Comparison of ENCODE assay signal across 8 cellular contexts in genomic region chr14:57390037-57390805, GRCh38. TPM values are rescaled to one million over a fixed set of nuclear protein-coding genes. Genes with fewer than 3 reads are reported as not detected.
DNase-seq lines count a peak whose midpoint lies in the region; ATAC-seq and TF ChIP-seq lines count a peak whose summit lies in the region.

NAA30 (plus strand) TSS chr14:57390586; CDS start chr14:57390958, 372 bp downstream.

- H3K4me1 Mint-ChIP-seq in osteocyte (ENCODE audit: unreplicated experiment) = peaks cover 34% of the 10 kb centered on the region

- intact Hi-C loops in head of caudate nucleus (cut with DNase I) = no loop called here

- peaks cover 6% of the 10 kb centered on the region for H3K27me3 Mint-ChIP-seq in osteocyte (ENCODE audit: unreplicated experiment)

- peak; percentile 91 for ATAC-seq in HG02610 (IDR thresholded peaks at IDR 0.05; ENCODE audit: unreplicated experiment)
- peak; percentile 91 to 94 for ATAC-seq in activated naive CD4-positive, alpha-beta T cell treated with anti-CD3 and anti-CD28 coated beads, Interleukin-2, amount 50 U/mL, for 72 hours
- ATAC-seq in thoracic aorta (ENCODE audit: insufficient number of reproducible peaks, low FRiP score, low read depth) = peak; percentile 76

- H3K27me3 ChIP-seq in thoracic aorta (replicated peaks; ENCODE audit: insufficient read depth) = no peaks in the 10 kb centered on the region

- H3K9me3 ChIP-seq in thoracic aorta = no peaks in the 10 kb centered on the region

- peak within 1 kb of the TSS; percentile 91 for H3K4me3 Mint-ChIP-seq in osteocyte (ENCODE audit: unreplicated experiment)

- peak within 1 kb of the TSS; percentile 99 for H3K4me3 ChIP-seq in thoracic aorta

- no peaks in the 10 kb centered on the region for H3K36me3 ChIP-seq in thoracic aorta

- peak within 1 kb of the TSS; percentile 93 to 95 for H3K27ac Mint-ChIP-seq in activated naive CD4-positive, alpha-beta T cell treated with anti-CD3 and anti-CD28 coated beads, Interleukin-2, amount 50 U/mL, for 72 hours
- H3K27ac Mint-ChIP-seq in osteocyte (ENCODE audit: unreplicated experiment) = peak within 1 kb of the TSS; percentile 81

- H3K36me3 Mint-ChIP-seq in activated naive CD4-positive, alpha-beta T cell treated with anti-CD3 and anti-CD28 coated beads, Interleukin-2, amount 50 U/mL, for 72 hours = peaks cover 6 to 21% of the 10 kb centered on the region in 2 donors
- peaks cover 14% of the 10 kb centered on the region for H3K36me3 Mint-ChIP-seq in osteocyte (ENCODE audit: unreplicated experiment)

- peaks cover 20 to 38% of the 10 kb centered on the region in 2 donors for H3K4me1 ChIP-seq in thoracic aorta (ENCODE audit: control insufficient read depth in 1 of 2, low read depth in 2 of 2)

- peak within 1 kb of the TSS; percentile 77 for H3K27ac ChIP-seq in thoracic aorta

- no peaks in the 10 kb centered on the region for H3K9me3 Mint-ChIP-seq in activated naive CD4-positive, alpha-beta T cell treated with anti-CD3 and anti-CD28 coated beads, Interleukin-2, amount 50 U/mL, for 72 hours
- no peaks in the 10 kb centered on the region for H3K9me3 Mint-ChIP-seq in osteocyte (ENCODE audit: unreplicated experiment)

- TF ChIP-seq CTCF in GM10266 (IDR thresholded peaks at IDR 0.05; ENCODE audit: control insufficient read depth, insufficient read depth, low read depth, missing control alignments) (no peak), osteocyte (IDR thresholded peaks at IDR 0.05) (no peak), thoracic aorta (IDR thresholded peaks at IDR 0.05) (no peak)

- peak; percentile 91 for DNase-seq in GM10266 (ENCODE audit: extremely low spot score)
- DNase-seq in NCI-H1092 (lab: John Stamatoyannopoulos, UW) = peak; percentile 95
- peak; percentile 39 for DNase-seq in SKM-1 (lab: John Stamatoyannopoulos, UW; ENCODE audit: unreplicated experiment)
- DNase-seq in activated naive CD4-positive, alpha-beta T cell treated with anti-CD3 and anti-CD28 coated beads, Interleukin-2, amount 50 U/mL, for 72 hours (ENCODE audit: low spot score in 2 of 2) = peak; percentile 88 to 93
- DNase-seq in head of caudate nucleus = peak; percentile 77 to 97 (median 90)
- peak; percentile 96 for DNase-seq in osteocyte (ENCODE audit: extremely low spot score, unreplicated experiment)
- DNase-seq in thoracic aorta (ENCODE audit: low spot score) = peak; percentile 84

RNA-seq across cellular contexts. Expression of gene NAA30, which starts in this region (rescaled TPM):
- 10 to 100 TPM; 14.5 to 15.7 TPM for total RNA-seq in activated naive CD4-positive, alpha-beta T cell treated with anti-CD3 and anti-CD28 coated beads, Interleukin-2, amount 50 U/mL, for 72 hours
- total RNA-seq in osteocyte (13.5 and 15.1 TPM in 2 replicates), thoracic aorta (10 to 100 TPM in 1 of 2 donors, 1 to 10 TPM in 1; 9.7 to 13.6 TPM)

Comparison
In these comparisons a context has a peak if more than half of its experiments do, and no peak if none do; other contexts are left out.
1. Peak in every context shown above with its lines: DNase-seq, ATAC-seq, H3K4me3 ChIP-seq and H3K27ac ChIP-seq.
2. DNase-seq: peak in every context shown above with its lines; median percentile 96 in osteocyte; 95 in NCI-H1092; 91 in GM10266; 90 in activated naive CD4-positive, alpha-beta T cell treated with anti-CD3 and anti-CD28 coated beads, Interleukin-2, amount 50 U/mL, for 72 hours; 90 in head of caudate nucleus; 84 in thoracic aorta; 39 in SKM-1.